26 cellular contexts compared by ENCODE assay signal in the genomic region with DNA sequence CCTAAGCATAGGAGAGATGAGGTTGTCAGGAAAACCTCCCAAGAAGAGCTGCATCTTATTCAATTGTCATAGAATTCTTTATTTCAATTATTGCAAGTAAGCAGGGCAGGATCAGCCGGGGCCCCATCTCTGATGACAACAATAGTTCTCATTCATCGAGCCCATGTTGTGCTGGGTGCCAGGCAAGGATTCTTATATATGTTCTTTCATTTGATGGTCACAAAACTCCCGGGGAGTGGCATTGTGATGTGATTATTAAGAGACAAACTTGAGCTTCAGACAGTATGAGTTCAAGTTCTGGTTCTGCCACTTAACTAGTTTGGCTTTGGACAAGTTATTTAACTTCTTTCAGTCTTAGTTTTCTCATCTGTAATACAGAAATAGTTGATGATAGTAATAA.
"Had no signal": no experiment of that assay in that cellular context is flagged by ENCODE, and none has a peak within 500 bp of the region (broad histone marks: within the 10 kb centered on the region; RNA-seq: fewer than 3 reads in every experiment).

No MANE protein-coding gene starts in this region.

- H3K27ac Mint-ChIP-seq: activated CD4-positive, alpha-beta memory T cell treated with anti-CD3 and anti-CD28 coated beads, Interleukin-2, amount 10 ng/mL, durations not matched to agents 7 days and 5 days; activated CD4-positive, alpha-beta T cell treated with anti-CD3 and anti-CD28 coated beads for 36 hours; activated CD4-positive, alpha-beta T cell treated with anti-CD3 and anti-CD28 coated beads, Interleukin-2, amount 10 ng/mL, durations not matched to agents 7 days and 5 days; activated naive CD8-positive, alpha-beta T cell; activated T-cell treated with anti-CD3 and anti-CD28 coated beads, Interleukin-2, amount 50 U/mL, for 24 hours; activated T-cell treated with anti-CD3 and anti-CD28 coated beads, Interleukin-2, amount 50 U/mL, for 72 hours; T-helper 17 cell; T-helper 2 cell treated with Interferon-gamma antibody and Interleukin-4, amounts not matched to agents 5 μg/mL and 100 μg/mL, for 36 hours had no signal

- H3K4me3 Mint-ChIP-seq: activated CD4-positive, alpha-beta memory T cell treated with anti-CD3 and anti-CD28 coated beads, Interleukin-2, amount 10 ng/mL, durations not matched to agents 7 days and 5 days; activated CD4-positive, alpha-beta T cell treated with anti-CD3 and anti-CD28 coated beads for 36 hours; activated CD4-positive, alpha-beta T cell treated with anti-CD3 and anti-CD28 coated beads, Interleukin-2, amount 10 ng/mL, durations not matched to agents 7 days and 5 days; activated naive CD8-positive, alpha-beta T cell; activated T-cell treated with anti-CD3 and anti-CD28 coated beads, Interleukin-2, amount 50 U/mL, for 24 hours; activated T-cell treated with anti-CD3 and anti-CD28 coated beads, Interleukin-2, amount 50 U/mL, for 72 hours; T-helper 17 cell; T-helper 2 cell treated with Interferon-gamma antibody and Interleukin-4, amounts not matched to agents 5 μg/mL and 100 μg/mL, for 36 hours had no signal

- ATAC-seq: activated CD4-positive, alpha-beta T cell treated with anti-CD3 and anti-CD28 coated beads for 36 hours; activated T-cell treated with anti-CD3 and anti-CD28 coated beads, Interleukin-2, amount 50 U/mL, for 72 hours; T-helper 17 cell had no signal

- H3K36me3 Mint-ChIP-seq: activated naive CD8-positive, alpha-beta T cell had no signal

- H3K9me3 Mint-ChIP-seq: activated CD4-positive, alpha-beta memory T cell treated with anti-CD3 and anti-CD28 coated beads, Interleukin-2, amount 10 ng/mL, durations not matched to agents 7 days and 5 days; activated CD4-positive, alpha-beta T cell treated with anti-CD3 and anti-CD28 coated beads, Interleukin-2, amount 10 ng/mL, durations not matched to agents 7 days and 5 days; activated T-cell treated with anti-CD3 and anti-CD28 coated beads, Interleukin-2, amount 50 U/mL, for 24 hours; activated T-cell treated with anti-CD3 and anti-CD28 coated beads, Interleukin-2, amount 50 U/mL, for 72 hours; T-helper 2 cell treated with Interferon-gamma antibody and Interleukin-4, amounts not matched to agents 5 μg/mL and 100 μg/mL, for 36 hours had no signal

- H3K27me3 Mint-ChIP-seq: activated CD4-positive, alpha-beta memory T cell treated with anti-CD3 and anti-CD28 coated beads, Interleukin-2, amount 10 ng/mL, durations not matched to agents 7 days and 5 days; activated CD4-positive, alpha-beta T cell treated with anti-CD3 and anti-CD28 coated beads for 36 hours; activated CD4-positive, alpha-beta T cell treated with anti-CD3 and anti-CD28 coated beads, Interleukin-2, amount 10 ng/mL, durations not matched to agents 7 days and 5 days; activated naive CD8-positive, alpha-beta T cell; activated T-cell treated with anti-CD3 and anti-CD28 coated beads, Interleukin-2, amount 50 U/mL, for 24 hours; T-helper 17 cell had no signal

- DNase-seq: activated CD4-positive, alpha-beta memory T cell treated with anti-CD3 and anti-CD28 coated beads, Interleukin-2, amount 10 ng/mL, durations not matched to agents 7 days and 5 days; activated CD4-positive, alpha-beta T cell treated with anti-CD3 and anti-CD28 coated beads for 36 hours; activated CD4-positive, alpha-beta T cell treated with anti-CD3 and anti-CD28 coated beads, Interleukin-2, amount 10 ng/mL, durations not matched to agents 7 days and 5 days; activated CD4-positive, alpha-beta T cell treated with anti-CD3 and anti-CD28 coated beads, Interleukin-2, amount 50 U/mL, for 4 hours; activated CD4-positive, CD25-positive, alpha-beta regulatory T cell; activated CD4-positive, CD25-positive, alpha-beta regulatory T cell treated with anti-CD3 and anti-CD28 coated beads, Interleukin-2, amount 50 U/mL, for 72 hours; activated CD8-positive, alpha-beta memory T cell treated with anti-CD3 and anti-CD28 coated beads, Interleukin-2, amount 50 U/mL, for 48 hours; activated effector memory CD4-positive, alpha-beta T cell treated with Interleukin-2 at 50 U/mL for 16 hours; activated gamma-delta T cell treated with Interleukin-2 at 50 U/mL for 16 hours; activated naive CD4-positive, alpha-beta T cell treated with anti-CD3 and anti-CD28 coated beads, Interleukin-2, amount 50 U/mL, for 16 hours; activated naive CD4-positive, alpha-beta T cell treated with Interleukin-2 at 50 U/mL for 16 hours; activated T-cell treated with anti-CD3 and anti-CD28 coated beads for 4 hours; activated T-cell treated with anti-CD3 and anti-CD28 coated beads, Interleukin-2, amount 50 U/mL, for 24 hours; activated T-cell treated with anti-CD3 and anti-CD28 coated beads, Interleukin-2, amount 50 U/mL, for 72 hours; amniotic stem cell; brain microvascular endothelial cell; caudate nucleus; cortex of kidney; dermis blood vessel endothelial cell; effector CD4-positive, alpha-beta T cell; esophagus squamous epithelium; SW 1271; T-helper 1 cell; T-helper 17 cell had no signal

- H3K4me1 Mint-ChIP-seq: activated CD4-positive, alpha-beta memory T cell treated with anti-CD3 and anti-CD28 coated beads, Interleukin-2, amount 10 ng/mL, durations not matched to agents 7 days and 5 days had no signal
